In the genomic region with DNA sequence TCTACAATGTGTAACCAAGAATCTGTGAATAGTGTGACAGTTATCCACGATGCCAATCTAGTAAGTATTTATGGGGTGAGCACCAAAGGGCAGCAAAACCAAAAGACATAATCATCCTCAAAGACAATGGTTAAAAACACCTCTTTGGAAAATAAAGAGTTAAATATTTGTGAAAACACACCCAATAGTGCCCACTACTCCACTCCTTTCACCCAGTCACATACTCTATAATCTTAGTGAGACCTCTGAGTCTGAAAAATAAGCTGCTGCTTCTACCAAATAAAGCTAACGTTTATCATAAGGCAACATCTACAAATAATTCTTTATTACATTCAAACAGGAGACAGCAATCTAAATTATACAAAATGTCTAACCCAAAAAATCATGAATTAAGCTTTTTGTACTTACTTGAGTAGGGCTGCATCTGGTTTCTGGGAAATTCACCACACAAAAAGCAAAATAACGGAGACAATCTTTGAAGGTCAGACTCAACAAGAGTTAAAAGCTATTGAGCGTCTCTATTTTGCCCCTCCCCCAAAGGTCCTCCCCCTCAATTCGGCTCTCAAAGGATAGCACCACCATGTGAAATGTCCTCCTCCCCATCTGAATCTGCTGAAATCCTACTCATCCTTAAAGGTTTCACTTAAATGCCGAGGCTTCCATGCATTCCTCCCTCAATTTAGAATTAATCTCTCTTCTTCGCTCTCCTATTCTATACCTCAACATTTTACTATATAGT, we compare ENCODE assay signal across 8 cellular contexts. TPM values are rescaled to one million over a fixed set of nuclear protein-coding genes. Genes with fewer than 3 reads are reported as not detected.
DNase-seq lines count a peak whose midpoint lies in the region; ATAC-seq and TF ChIP-seq lines count a peak whose summit lies in the region.

No MANE protein-coding gene starts in this region.

- WGBS in spleen, 5 donors, result 26 to 36% (median 34%) methylated on average over 7 of the region's 7 CpGs

- no peak overlapping the region for H3K27ac Mint-ChIP-seq in activated CD8-positive, alpha-beta T cell treated with anti-CD3 and anti-CD28 coated beads for 36 hours
- H3K27ac Mint-ChIP-seq in activated CD8-positive, alpha-beta T cell treated with anti-CD3 and anti-CD28 coated beads, Interleukin-2, amount 10 ng/mL, durations not matched to agents 7 days and 5 days, result no peak overlapping the region
- H3K27ac Mint-ChIP-seq in activated T-helper 17 cell treated with anti-CD3 and anti-CD28 coated beads, Interleukin-2, amount 50 U/mL, for 72 hours, result no peak overlapping the region

- TF ChIP-seq CTCF in activated CD8-positive, alpha-beta T cell treated with anti-CD3 and anti-CD28 coated beads for 36 hours (IDR thresholded peaks at IDR 0.05), result no peak
- TF ChIP-seq CTCF in spleen (IDR thresholded peaks at IDR 0.05 in 8 of 11, conservative IDR thresholded peaks at IDR 0.05 in 3 of 11), result no peak

- peaks cover 11% of the 10 kb centered on the region for H3K9me3 Mint-ChIP-seq in activated CD8-positive, alpha-beta T cell treated with anti-CD3 and anti-CD28 coated beads for 36 hours
- H3K9me3 Mint-ChIP-seq in activated CD8-positive, alpha-beta T cell treated with anti-CD3 and anti-CD28 coated beads, Interleukin-2, amount 10 ng/mL, durations not matched to agents 7 days and 5 days (ENCODE audit: insufficient read depth), result peaks cover 12% of the 10 kb centered on the region
- peaks cover 5% of the 10 kb centered on the region for H3K9me3 Mint-ChIP-seq in activated T-helper 17 cell treated with anti-CD3 and anti-CD28 coated beads, Interleukin-2, amount 50 U/mL, for 72 hours

- H3K4me3 ChIP-seq in iPS-18c (ENCODE audit: insufficient read depth, low read depth, low read length) (peak overlapping the region; percentile 42; the same call in 1 of the 2 replicates), spleen (peak overlapping the region; percentile 52 to 86 (median 74))

- no peaks in the 10 kb centered on the region for H3K36me3 Mint-ChIP-seq in activated CD8-positive, alpha-beta T cell treated with anti-CD3 and anti-CD28 coated beads for 36 hours (ENCODE audit: low read depth)
- no peaks in the 10 kb centered on the region for H3K36me3 Mint-ChIP-seq in activated CD8-positive, alpha-beta T cell treated with anti-CD3 and anti-CD28 coated beads, Interleukin-2, amount 10 ng/mL, durations not matched to agents 7 days and 5 days (ENCODE audit: low read depth)
- H3K36me3 Mint-ChIP-seq in activated T-helper 17 cell treated with anti-CD3 and anti-CD28 coated beads, Interleukin-2, amount 50 U/mL, for 72 hours (ENCODE audit: low read depth), result no peaks in the 10 kb centered on the region

- H3K27me3 ChIP-seq in spleen (replicated peaks in 1 of 7), result peaks cover 0 to 70% (median 11%) of the 10 kb centered on the region in 7 donors

- no peak for ATAC-seq in activated CD8-positive, alpha-beta T cell treated with anti-CD3 and anti-CD28 coated beads for 36 hours
- ATAC-seq in activated CD8-positive, alpha-beta T cell treated with anti-CD3 and anti-CD28 coated beads, Interleukin-2, amount 10 ng/mL, durations not matched to agents 7 days and 5 days, result no peak
- ATAC-seq in activated T-helper 17 cell treated with anti-CD3 and anti-CD28 coated beads, Interleukin-2, amount 50 U/mL, for 72 hours (replicated peaks), result no peak

- CTCF ChIA-PET in activated CD8-positive, alpha-beta T cell treated with anti-CD3 and anti-CD28 coated beads for 36 hours (lab: Charles Lee), result interaction anchor here (1.3 to 1.9 kb wide), 2 partner anchors 11 to 282 kb away, joined by 3 to 6 read pairs; no protein-coding TSS in a partner anchor
- CTCF ChIA-PET in activated CD8-positive, alpha-beta T cell treated with anti-CD3 and anti-CD28 coated beads, Interleukin-2, amount 10 ng/mL, durations not matched to agents 7 days and 5 days (lab: Charles Lee), result interaction anchor here (0.6 to 1.8 kb wide), 4 partner anchors 20 to 376 kb away, joined by 3 to 4 read pairs (median 3); no protein-coding TSS in a partner anchor

- intact Hi-C loops in activated CD8-positive, alpha-beta T cell treated with anti-CD3 and anti-CD28 coated beads for 36 hours (cut with micrococcal nuclease), result loop anchor here (10.0 kb wide), 1 partner anchor 172 kb away; the partner anchor contains the start of gene CD28
- intact Hi-C loops in spleen (cut with DNase I; ENCODE audit: low total_unique reads), result no loop called here

- H3K4me1 ChIP-seq in spleen, result peaks cover 0 to 36% (median 25%) of the 10 kb centered on the region in 6 donors

- peak overlapping the region; percentile 73 for H3K4me3 Mint-ChIP-seq in activated CD8-positive, alpha-beta T cell treated with anti-CD3 and anti-CD28 coated beads for 36 hours
- no peak overlapping the region for H3K4me3 Mint-ChIP-seq in activated CD8-positive, alpha-beta T cell treated with anti-CD3 and anti-CD28 coated beads, Interleukin-2, amount 10 ng/mL, durations not matched to agents 7 days and 5 days
- H3K4me3 Mint-ChIP-seq in activated T-helper 17 cell treated with anti-CD3 and anti-CD28 coated beads, Interleukin-2, amount 50 U/mL, for 72 hours, result peak overlapping the region; percentile 79

- POLR2A ChIA-PET in activated CD8-positive, alpha-beta T cell treated with anti-CD3 and anti-CD28 coated beads for 36 hours (lab: Charles Lee), result interaction anchor here (0.8 to 1.1 kb wide), 3 partner anchors 81 to 185 kb away, joined by 3 read pairs; no protein-coding TSS in a partner anchor
- POLR2A ChIA-PET in activated CD8-positive, alpha-beta T cell treated with anti-CD3 and anti-CD28 coated beads, Interleukin-2, amount 10 ng/mL, durations not matched to agents 7 days and 5 days (lab: Charles Lee), result no interaction called here

- peak; percentile 9 for DNase-seq in activated CD8-positive, alpha-beta T cell treated with anti-CD3 and anti-CD28 coated beads for 36 hours
- no peak for DNase-seq in activated CD8-positive, alpha-beta T cell treated with anti-CD3 and anti-CD28 coated beads, Interleukin-2, amount 10 ng/mL, durations not matched to agents 7 days and 5 days
- no peak for DNase-seq in spleen
- no peak for DNase-seq in ecto neural progenitor cell (ENCODE audit: low spot score)
- no peak for DNase-seq in NOMO-1 treated with dmso at 0.1 percent for 144 hours (lab: John Stamatoyannopoulos, UW; ENCODE audit: unreplicated experiment)
- no peak for DNase-seq in stimulated activated CD4-positive, alpha-beta T cell treated with anti-CD3 and anti-CD28 coated beads, Interleukin-4, amount 100 ng/mL, for 4 hours

- no peaks in the 10 kb centered on the region for H3K36me3 ChIP-seq in spleen

- H3K27ac ChIP-seq in spleen, result peak overlapping the region; percentile 27 to 95 (median 86)

- H3K4me1 Mint-ChIP-seq in activated CD8-positive, alpha-beta T cell treated with anti-CD3 and anti-CD28 coated beads for 36 hours (ENCODE audit: low read depth), result peaks cover 19% of the 10 kb centered on the region
- H3K4me1 Mint-ChIP-seq in activated CD8-positive, alpha-beta T cell treated with anti-CD3 and anti-CD28 coated beads, Interleukin-2, amount 10 ng/mL, durations not matched to agents 7 days and 5 days (ENCODE audit: low read depth), result peaks cover 18% of the 10 kb centered on the region
- peaks cover 30% of the 10 kb centered on the region for H3K4me1 Mint-ChIP-seq in activated T-helper 17 cell treated with anti-CD3 and anti-CD28 coated beads, Interleukin-2, amount 50 U/mL, for 72 hours

- H3K27me3 Mint-ChIP-seq in activated CD8-positive, alpha-beta T cell treated with anti-CD3 and anti-CD28 coated beads for 36 hours, result peaks cover 39% of the 10 kb centered on the region
- H3K27me3 Mint-ChIP-seq in activated CD8-positive, alpha-beta T cell treated with anti-CD3 and anti-CD28 coated beads, Interleukin-2, amount 10 ng/mL, durations not matched to agents 7 days and 5 days (ENCODE audit: low read depth), result peaks cover 56% of the 10 kb centered on the region
- peaks cover 6% of the 10 kb centered on the region for H3K27me3 Mint-ChIP-seq in activated T-helper 17 cell treated with anti-CD3 and anti-CD28 coated beads, Interleukin-2, amount 50 U/mL, for 72 hours

- no peaks in the 10 kb centered on the region for H3K9me3 ChIP-seq in iPS-18c (ENCODE audit: control insufficient read depth, insufficient read depth, low read length)
- H3K9me3 ChIP-seq in spleen, result peaks cover 0 to 13% (median 2%) of the 10 kb centered on the region in 8 donors

- TF ChIP-seq POLR2A in spleen (IDR thresholded peaks at IDR 0.05), result no peak

RNA-seq across cellular contexts. Expression of gene RAPH1, which starts 2.0 kb away (rescaled TPM):
- 1 to 10 TPM; 1.5 to 1.9 TPM for total RNA-seq in activated CD8-positive, alpha-beta T cell treated with anti-CD3 and anti-CD28 coated beads for 36 hours
- 1 to 10 TPM in 1 of 2 experiments, under 1 TPM in 1; 0.16 to 1.1 TPM for total RNA-seq in activated CD8-positive, alpha-beta T cell treated with anti-CD3 and anti-CD28 coated beads, Interleukin-2, amount 10 ng/mL, durations not matched to agents 7 days and 5 days
- total RNA-seq in activated T-helper 17 cell treated with anti-CD3 and anti-CD28 coated beads, Interleukin-2, amount 50 U/mL, for 72 hours, result 10 to 100 TPM; 10.4 to 13.5 TPM
- 100 to 1,000 TPM in 4 of 7 donors, 10 to 100 TPM in 3; 49.4 to 138 (median 112) TPM for total RNA-seq in spleen
- polyA plus RNA-seq in spleen, result 1 to 10 TPM; 2.6 to 5.0 (median 2.7) TPM
